Comparison of ENCODE assay signal across 13 cellular contexts in genomic region chr6:16728513-16729182, GRCh38. TPM values are rescaled to one million over a fixed set of nuclear protein-coding genes. Genes with fewer than 3 reads are reported as not detected.
DNase-seq lines count a peak whose midpoint lies in the region; ATAC-seq and TF ChIP-seq lines count a peak whose summit lies in the region.
"Had no signal": no experiment of that assay in that cellular context is flagged by ENCODE, and none has a peak within 500 bp of the region (broad histone marks: within the 10 kb centered on the region; RNA-seq: fewer than 3 reads in every experiment).

No MANE protein-coding gene starts in this region.

- peaks cover 5% of the 10 kb centered on the region for H3K36me3 Mint-ChIP-seq in activated CD4-positive, alpha-beta T cell treated with anti-CD3 and anti-CD28 coated beads for 36 hours (ENCODE audit: low read depth)
- H3K36me3 Mint-ChIP-seq in chondrocyte (ENCODE audit: low read depth) = no peaks in the 10 kb centered on the region

- H3K4me1 Mint-ChIP-seq in activated CD4-positive, alpha-beta T cell treated with anti-CD3 and anti-CD28 coated beads for 36 hours = peaks cover 75% of the 10 kb centered on the region
- peaks cover 82% of the 10 kb centered on the region for H3K4me1 Mint-ChIP-seq in chondrocyte (ENCODE audit: low read depth)

- TF ChIP-seq CTCF in NB4 (IDR thresholded peaks at IDR 0.05; ENCODE audit: low read depth, low read length) (no peak), chondrocyte (IDR thresholded peaks at IDR 0.05) (no peak), spleen (IDR thresholded peaks at IDR 0.05 in 8 of 11, conservative IDR thresholded peaks at IDR 0.05 in 3 of 11) (no peak), GM20000 (IDR thresholded peaks at IDR 0.05; ENCODE audit: extremely low read depth, missing control alignments) (no peak)

- intact Hi-C loops in activated CD4-positive, alpha-beta T cell treated with anti-CD3 and anti-CD28 coated beads for 36 hours (cut with DNase I, micrococcal nuclease) = loop anchor here in 1 of 2 experiments (2.0 kb wide), 1 partner anchor 16 kb away; no protein-coding TSS in a partner anchor
- intact Hi-C loops in spleen (cut with DNase I; ENCODE audit: low total_unique reads) = no loop called here

- TF ChIP-seq POLR2A in NB4 (IDR thresholded peaks at IDR 0.05; ENCODE audit: extremely low read depth, insufficient read length) = no peak
- TF ChIP-seq POLR2A in spleen (IDR thresholded peaks at IDR 0.05) = no peak

- peaks cover 10 to 100% (median 66%) of the 10 kb centered on the region in 6 donors for H3K4me1 ChIP-seq in spleen

- peak overlapping the region; percentile 66 for H3K4me3 ChIP-seq in NB4 (ENCODE audit: low read depth, low read length)
- peak overlapping the region in 1 of 8 donors; percentile 11 for H3K4me3 ChIP-seq in spleen

- H3K27me3 ChIP-seq in spleen (replicated peaks in 1 of 7) = no peaks in the 10 kb centered on the region

- WGBS in spleen, 5 donors = 82 to 93% (median 90%) methylated on average over 6 of the region's 6 CpGs

- no peak for DNase-seq in activated CD4-positive, alpha-beta T cell treated with anti-CD3 and anti-CD28 coated beads for 36 hours
- DNase-seq in activated CD4-positive, alpha-beta T cell treated with anti-CD3 and anti-CD28 coated beads for 1 hour = no peak
- DNase-seq in NB4 (ENCODE audit: low read depth) (no peak), chondrocyte (ENCODE audit: low spot score) (no peak), spleen (no peak), midbrain (lab: John Stamatoyannopoulos, UW) (no peak), GM19238 (ENCODE audit: insufficient read length, low spot score) (no peak), GM20000 (ENCODE audit: low spot score) (no peak)
- DNase-seq: GDM1, KG1, NCI-H1105 treated with DMSO at 0.1 percent for 48 hours, NCI-H226 had no signal

- H3K9me3 ChIP-seq in spleen = no peaks in the 10 kb centered on the region

- no peaks in the 10 kb centered on the region for H3K27me3 Mint-ChIP-seq in activated CD4-positive, alpha-beta T cell treated with anti-CD3 and anti-CD28 coated beads for 36 hours
- H3K27me3 Mint-ChIP-seq in chondrocyte (ENCODE audit: low read depth) = no peaks in the 10 kb centered on the region
- H3K27me3 Mint-ChIP-seq: activated naive CD4-positive, alpha-beta T cell treated with anti-CD3 and anti-CD28 coated beads, Interleukin-2, amount 50 U/mL, for 24 hours had no signal

- peak overlapping the region; percentile 59 for H3K27ac Mint-ChIP-seq in activated CD4-positive, alpha-beta T cell treated with anti-CD3 and anti-CD28 coated beads for 36 hours
- H3K27ac Mint-ChIP-seq in chondrocyte (ENCODE audit: unreplicated experiment) = peak overlapping the region; percentile 91
- H3K27ac Mint-ChIP-seq: activated naive CD4-positive, alpha-beta T cell treated with anti-CD3 and anti-CD28 coated beads, Interleukin-2, amount 50 U/mL, for 24 hours had no signal

- POLR2A ChIA-PET in activated CD4-positive, alpha-beta T cell treated with anti-CD3 and anti-CD28 coated beads for 36 hours (lab: Charles Lee) = interaction anchor here (0.8 to 1.0 kb wide), 2 partner anchors 14 to 16 kb away, joined by 3 read pairs; no protein-coding TSS in a partner anchor

- peak; percentile 3 for ATAC-seq in activated CD4-positive, alpha-beta T cell treated with anti-CD3 and anti-CD28 coated beads for 36 hours

- no peak overlapping the region for H3K4me3 Mint-ChIP-seq in activated CD4-positive, alpha-beta T cell treated with anti-CD3 and anti-CD28 coated beads for 36 hours
- H3K4me3 Mint-ChIP-seq in chondrocyte (ENCODE audit: unreplicated experiment) = no peak overlapping the region
- H3K4me3 Mint-ChIP-seq: activated naive CD4-positive, alpha-beta T cell treated with anti-CD3 and anti-CD28 coated beads, Interleukin-2, amount 50 U/mL, for 24 hours had no signal

- CTCF ChIA-PET in activated CD4-positive, alpha-beta T cell treated with anti-CD3 and anti-CD28 coated beads for 36 hours (lab: Charles Lee) = interaction anchor here (1.1 to 1.4 kb wide), 4 partner anchors 12 to 35 kb away, joined by 3 to 5 read pairs (median 4); no protein-coding TSS in a partner anchor

- H3K27ac ChIP-seq in spleen = peak overlapping the region in 7 of 8 donors; percentile 27 to 77 (median 59)

- H3K9me3 Mint-ChIP-seq in activated CD4-positive, alpha-beta T cell treated with anti-CD3 and anti-CD28 coated beads for 36 hours (ENCODE audit: low read depth) = no peaks in the 10 kb centered on the region
- H3K9me3 Mint-ChIP-seq in chondrocyte (ENCODE audit: low read depth) = no peaks in the 10 kb centered on the region
- H3K9me3 Mint-ChIP-seq: activated naive CD4-positive, alpha-beta T cell treated with anti-CD3 and anti-CD28 coated beads, Interleukin-2, amount 50 U/mL, for 24 hours had no signal

- H3K36me3 ChIP-seq in spleen = peaks cover 0 to 3% (median 0%) of the 10 kb centered on the region in 6 donors

RNA-seq across cellular contexts. Expression of gene ATXN1, which starts 32.6 kb away (rescaled TPM):
- total RNA-seq in activated CD4-positive, alpha-beta T cell treated with anti-CD3 and anti-CD28 coated beads for 36 hours = 10 to 100 TPM; 19.8 to 22.8 TPM
- 59.6 to 65.0 TPM (median 64.5 TPM) in 3 replicates for total RNA-seq in chondrocyte
- 100 to 1,000 TPM in 2 of 7 donors, 10 to 100 TPM in 5; 64.3 to 123 (median 80.5) TPM for total RNA-seq in spleen
- 1 to 10 TPM; 3.5 to 9.4 (median 5.1) TPM for polyA plus RNA-seq in spleen
